Comparison of ENCODE assay signal across 1 cellular context in the genomic region with DNA sequence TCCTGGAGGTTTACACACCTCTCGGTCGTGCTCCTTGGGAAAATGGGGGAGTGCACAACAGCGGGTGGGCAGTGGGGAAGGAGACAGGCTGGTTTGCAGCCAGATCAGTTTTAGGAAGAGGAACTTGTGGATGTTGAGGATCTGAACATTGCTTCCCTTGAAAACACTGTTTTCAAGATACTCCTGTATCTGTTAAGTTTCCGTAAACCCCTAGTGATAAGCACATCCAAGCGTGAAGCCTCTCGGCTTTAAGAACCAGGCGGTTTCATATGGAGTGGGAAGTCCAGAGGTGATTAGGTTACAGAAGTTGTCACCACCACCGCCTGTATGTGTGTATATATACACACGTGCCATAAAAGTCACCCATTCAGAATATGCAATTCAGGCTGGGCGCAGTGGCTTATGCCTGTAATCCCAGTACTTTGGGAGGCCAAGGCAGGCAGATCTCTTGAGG.
TF ChIP-seq lines count a peak whose summit lies in the region.

No MANE protein-coding gene starts in this region.

TF ChIP-seq in HEK293, 187 proteins besides CTCF, POLR2A, EP300 and RAD21 (continued from another document):
- TF ChIP-seq, protein P1, sequence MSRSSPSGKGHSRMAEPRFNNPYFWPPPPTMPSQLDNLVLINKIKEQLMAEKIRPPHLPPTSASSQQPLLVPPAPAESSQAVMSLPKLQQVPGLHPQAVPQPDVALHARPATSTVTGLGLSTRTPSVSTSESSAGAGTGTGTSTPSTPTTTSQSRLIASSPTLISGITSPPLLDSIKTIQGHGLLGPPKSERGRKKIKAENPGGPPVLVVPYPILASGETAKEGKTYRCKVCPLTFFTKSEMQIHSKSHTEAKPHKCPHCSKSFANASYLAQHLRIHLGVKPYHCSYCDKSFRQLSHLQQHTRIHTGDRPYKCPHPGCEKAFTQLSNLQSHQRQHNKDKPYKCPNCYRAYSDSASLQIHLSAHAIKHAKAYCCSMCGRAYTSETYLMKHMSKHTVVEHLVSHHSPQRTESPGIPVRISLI (tag by site-specific recombination; IDR thresholded peaks at IDR 0.05), result no peak
- TF ChIP-seq ZNF19 (tag by site-specific recombination; IDR thresholded peaks at IDR 0.05; ENCODE audit: low read depth), result no peak
- TF ChIP-seq ZNF280D (tag by site-specific recombination; IDR thresholded peaks at IDR 0.05), result no peak
- TF ChIP-seq, protein P2, sequence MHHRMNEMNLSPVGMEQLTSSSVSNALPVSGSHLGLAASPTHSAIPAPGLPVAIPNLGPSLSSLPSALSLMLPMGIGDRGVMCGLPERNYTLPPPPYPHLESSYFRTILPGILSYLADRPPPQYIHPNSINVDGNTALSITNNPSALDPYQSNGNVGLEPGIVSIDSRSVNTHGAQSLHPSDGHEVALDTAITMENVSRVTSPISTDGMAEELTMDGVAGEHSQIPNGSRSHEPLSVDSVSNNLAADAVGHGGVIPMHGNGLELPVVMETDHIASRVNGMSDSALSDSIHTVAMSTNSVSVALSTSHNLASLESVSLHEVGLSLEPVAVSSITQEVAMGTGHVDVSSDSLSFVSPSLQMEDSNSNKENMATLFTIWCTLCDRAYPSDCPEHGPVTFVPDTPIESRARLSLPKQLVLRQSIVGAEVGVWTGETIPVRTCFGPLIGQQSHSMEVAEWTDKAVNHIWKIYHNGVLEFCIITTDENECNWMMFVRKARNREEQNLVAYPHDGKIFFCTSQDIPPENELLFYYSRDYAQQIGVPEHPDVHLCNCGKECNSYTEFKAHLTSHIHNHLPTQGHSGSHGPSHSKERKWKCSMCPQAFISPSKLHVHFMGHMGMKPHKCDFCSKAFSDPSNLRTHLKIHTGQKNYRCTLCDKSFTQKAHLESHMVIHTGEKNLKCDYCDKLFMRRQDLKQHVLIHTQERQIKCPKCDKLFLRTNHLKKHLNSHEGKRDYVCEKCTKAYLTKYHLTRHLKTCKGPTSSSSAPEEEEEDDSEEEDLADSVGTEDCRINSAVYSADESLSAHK (tag by site-specific recombination; IDR thresholded peaks at IDR 0.05), result peak; percentile 82; the same call in 1 of the 2 replicates
- TF ChIP-seq KLF7 (tag by site-specific recombination; IDR thresholded peaks at IDR 0.05; ENCODE audit: borderline replicate concordance), result no peak
- no peak for TF ChIP-seq ZNF510 (tag by site-specific recombination; IDR thresholded peaks at IDR 0.05; ENCODE audit: insufficient replicate concordance)
